2 cellular contexts compared by ENCODE assay signal in the genomic region with DNA sequence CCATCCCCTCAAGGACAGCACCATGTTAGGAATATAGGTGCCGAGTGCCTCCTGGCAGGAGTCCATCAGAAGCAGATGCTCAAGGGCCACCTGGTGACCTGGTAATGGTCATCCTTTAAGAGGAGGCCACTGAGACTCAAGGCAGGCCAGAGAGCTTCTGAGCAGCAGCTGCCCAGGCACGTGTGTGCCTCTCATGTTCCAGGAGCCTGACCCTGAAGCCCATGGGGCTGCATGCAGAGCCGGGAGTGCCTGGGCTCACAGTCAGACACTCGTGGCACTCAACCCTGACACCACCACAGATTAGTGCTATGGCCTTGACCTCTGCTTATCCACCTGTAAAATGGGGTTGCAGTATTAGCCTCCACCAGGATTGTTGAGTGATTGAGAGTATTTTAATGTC.
TF ChIP-seq lines count a peak whose summit lies in the region.

No MANE protein-coding gene starts in this region.

TF ChIP-seq in SK-N-SH, 30 proteins besides CTCF, POLR2A, EP300 and RAD21:
- TF ChIP-seq TCF12 (IDR thresholded peaks at IDR 0.05): no peak
- TF ChIP-seq RXRA (IDR thresholded peaks at IDR 0.05; ENCODE audit: borderline replicate concordance, low read depth): no peak
- no peak for TF ChIP-seq JUND (IDR thresholded peaks at IDR 0.05)
- TF ChIP-seq RFX5 (IDR thresholded peaks at IDR 0.05; ENCODE audit: low read length): no peak
- no peak for TF ChIP-seq NFIC (IDR thresholded peaks at IDR 0.05; ENCODE audit: borderline replicate concordance)
- TF ChIP-seq, protein P1, sequence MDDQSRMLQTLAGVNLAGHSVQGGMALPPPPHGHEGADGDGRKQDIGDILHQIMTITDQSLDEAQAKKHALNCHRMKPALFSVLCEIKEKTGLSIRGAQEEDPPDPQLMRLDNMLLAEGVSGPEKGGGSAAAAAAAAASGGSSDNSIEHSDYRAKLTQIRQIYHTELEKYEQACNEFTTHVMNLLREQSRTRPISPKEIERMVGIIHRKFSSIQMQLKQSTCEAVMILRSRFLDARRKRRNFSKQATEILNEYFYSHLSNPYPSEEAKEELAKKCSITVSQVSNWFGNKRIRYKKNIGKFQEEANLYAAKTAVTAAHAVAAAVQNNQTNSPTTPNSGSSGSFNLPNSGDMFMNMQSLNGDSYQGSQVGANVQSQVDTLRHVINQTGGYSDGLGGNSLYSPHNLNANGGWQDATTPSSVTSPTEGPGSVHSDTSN (IDR thresholded peaks at IDR 0.05): no peak
- no peak for TF ChIP-seq FOSL2 (IDR thresholded peaks at IDR 0.05; ENCODE audit: borderline replicate concordance, low read depth)
- no peak for TF ChIP-seq TEAD4 (IDR thresholded peaks at IDR 0.05; ENCODE audit: borderline replicate concordance, insufficient read depth)
- no peak for TF ChIP-seq TAF1 (IDR thresholded peaks at IDR 0.05; ENCODE audit: borderline replicate concordance, low read depth, low read length)
- TF ChIP-seq, protein P2, sequence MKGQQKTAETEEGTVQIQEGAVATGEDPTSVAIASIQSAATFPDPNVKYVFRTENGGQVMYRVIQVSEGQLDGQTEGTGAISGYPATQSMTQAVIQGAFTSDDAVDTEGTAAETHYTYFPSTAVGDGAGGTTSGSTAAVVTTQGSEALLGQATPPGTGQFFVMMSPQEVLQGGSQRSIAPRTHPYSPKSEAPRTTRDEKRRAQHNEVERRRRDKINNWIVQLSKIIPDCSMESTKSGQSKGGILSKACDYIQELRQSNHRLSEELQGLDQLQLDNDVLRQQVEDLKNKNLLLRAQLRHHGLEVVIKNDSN (IDR thresholded peaks at IDR 0.05; ENCODE audit: borderline replicate concordance, low read depth): no peak
- TF ChIP-seq, protein P3, sequence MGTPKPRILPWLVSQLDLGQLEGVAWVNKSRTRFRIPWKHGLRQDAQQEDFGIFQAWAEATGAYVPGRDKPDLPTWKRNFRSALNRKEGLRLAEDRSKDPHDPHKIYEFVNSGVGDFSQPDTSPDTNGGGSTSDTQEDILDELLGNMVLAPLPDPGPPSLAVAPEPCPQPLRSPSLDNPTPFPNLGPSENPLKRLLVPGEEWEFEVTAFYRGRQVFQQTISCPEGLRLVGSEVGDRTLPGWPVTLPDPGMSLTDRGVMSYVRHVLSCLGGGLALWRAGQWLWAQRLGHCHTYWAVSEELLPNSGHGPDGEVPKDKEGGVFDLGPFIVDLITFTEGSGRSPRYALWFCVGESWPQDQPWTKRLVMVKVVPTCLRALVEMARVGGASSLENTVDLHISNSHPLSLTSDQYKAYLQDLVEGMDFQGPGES (IDR thresholded peaks at IDR 0.05; ENCODE audit: low read depth, low read length): no peak

TF ChIP-seq in SK-N-SH treated with all-trans-retinoic acid at 6 μM for 48 hours, 23 proteins besides CTCF, POLR2A, EP300 and RAD21:
- TF ChIP-seq TCF4 (CRISPR knock-in tag; IDR thresholded peaks at IDR 0.05; ENCODE audit: borderline replicate concordance) (no peak), ISL1 (CRISPR knock-in tag; IDR thresholded peaks at IDR 0.05) (no peak), GLIS3 (CRISPR knock-in tag; IDR thresholded peaks at IDR 0.05) (no peak), PPARA (CRISPR knock-in tag; IDR thresholded peaks at IDR 0.05; ENCODE audit: borderline replicate concordance) (no peak), RARB (CRISPR knock-in tag; IDR thresholded peaks at IDR 0.05) (no peak), ZC3H10 (CRISPR knock-in tag; IDR thresholded peaks at IDR 0.05) (no peak), ZFP30 (CRISPR knock-in tag; IDR thresholded peaks at IDR 0.05) (no peak), ZNF8 (CRISPR knock-in tag; IDR thresholded peaks at IDR 0.05) (no peak), CSDC2 (CRISPR knock-in tag; IDR thresholded peaks at IDR 0.05) (no peak), BACH2 (CRISPR knock-in tag; IDR thresholded peaks at IDR 0.05; ENCODE audit: borderline replicate concordance) (no peak), ZFP3 (CRISPR knock-in tag; IDR thresholded peaks at IDR 0.05) (no peak), SNAI2 (CRISPR knock-in tag; IDR thresholded peaks at IDR 0.05) (no peak)
- TF ChIP-seq, protein P4, sequence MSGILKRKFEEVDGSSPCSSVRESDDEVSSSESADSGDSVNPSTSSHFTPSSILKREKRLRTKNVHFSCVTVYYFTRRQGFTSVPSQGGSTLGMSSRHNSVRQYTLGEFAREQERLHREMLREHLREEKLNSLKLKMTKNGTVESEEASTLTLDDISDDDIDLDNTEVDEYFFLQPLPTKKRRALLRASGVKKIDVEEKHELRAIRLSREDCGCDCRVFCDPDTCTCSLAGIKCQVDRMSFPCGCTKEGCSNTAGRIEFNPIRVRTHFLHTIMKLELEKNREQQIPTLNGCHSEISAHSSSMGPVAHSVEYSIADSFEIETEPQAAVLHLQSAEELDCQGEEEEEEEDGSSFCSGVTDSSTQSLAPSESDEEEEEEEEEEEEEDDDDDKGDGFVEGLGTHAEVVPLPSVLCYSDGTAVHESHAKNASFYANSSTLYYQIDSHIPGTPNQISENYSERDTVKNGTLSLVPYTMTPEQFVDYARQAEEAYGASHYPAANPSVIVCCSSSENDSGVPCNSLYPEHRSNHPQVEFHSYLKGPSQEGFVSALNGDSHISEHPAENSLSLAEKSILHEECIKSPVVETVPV (CRISPR knock-in tag; IDR thresholded peaks at IDR 0.05): no peak
- TF ChIP-seq, protein P5, sequence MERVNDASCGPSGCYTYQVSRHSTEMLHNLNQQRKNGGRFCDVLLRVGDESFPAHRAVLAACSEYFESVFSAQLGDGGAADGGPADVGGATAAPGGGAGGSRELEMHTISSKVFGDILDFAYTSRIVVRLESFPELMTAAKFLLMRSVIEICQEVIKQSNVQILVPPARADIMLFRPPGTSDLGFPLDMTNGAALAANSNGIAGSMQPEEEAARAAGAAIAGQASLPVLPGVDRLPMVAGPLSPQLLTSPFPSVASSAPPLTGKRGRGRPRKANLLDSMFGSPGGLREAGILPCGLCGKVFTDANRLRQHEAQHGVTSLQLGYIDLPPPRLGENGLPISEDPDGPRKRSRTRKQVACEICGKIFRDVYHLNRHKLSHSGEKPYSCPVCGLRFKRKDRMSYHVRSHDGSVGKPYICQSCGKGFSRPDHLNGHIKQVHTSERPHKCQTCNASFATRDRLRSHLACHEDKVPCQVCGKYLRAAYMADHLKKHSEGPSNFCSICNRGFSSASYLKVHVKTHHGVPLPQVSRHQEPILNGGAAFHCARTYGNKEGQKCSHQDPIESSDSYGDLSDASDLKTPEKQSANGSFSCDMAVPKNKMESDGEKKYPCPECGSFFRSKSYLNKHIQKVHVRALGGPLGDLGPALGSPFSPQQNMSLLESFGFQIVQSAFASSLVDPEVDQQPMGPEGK (CRISPR knock-in tag; IDR thresholded peaks at IDR 0.05; ENCODE audit: borderline replicate concordance): no peak
- TF ChIP-seq, protein P6, sequence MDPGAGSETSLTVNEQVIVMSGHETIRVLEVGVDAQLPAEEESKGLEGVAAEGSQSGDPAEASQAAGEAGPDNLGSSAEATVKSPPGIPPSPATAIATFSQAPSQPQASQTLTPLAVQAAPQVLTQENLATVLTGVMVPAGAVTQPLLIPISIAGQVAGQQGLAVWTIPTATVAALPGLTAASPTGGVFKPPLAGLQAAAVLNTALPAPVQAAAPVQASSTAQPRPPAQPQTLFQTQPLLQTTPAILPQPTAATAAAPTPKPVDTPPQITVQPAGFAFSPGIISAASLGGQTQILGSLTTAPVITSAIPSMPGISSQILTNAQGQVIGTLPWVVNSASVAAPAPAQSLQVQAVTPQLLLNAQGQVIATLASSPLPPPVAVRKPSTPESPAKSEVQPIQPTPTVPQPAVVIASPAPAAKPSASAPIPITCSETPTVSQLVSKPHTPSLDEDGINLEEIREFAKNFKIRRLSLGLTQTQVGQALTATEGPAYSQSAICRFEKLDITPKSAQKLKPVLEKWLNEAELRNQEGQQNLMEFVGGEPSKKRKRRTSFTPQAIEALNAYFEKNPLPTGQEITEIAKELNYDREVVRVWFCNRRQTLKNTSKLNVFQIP (CRISPR knock-in tag; IDR thresholded peaks at IDR 0.05; ENCODE audit: borderline replicate concordance, low read depth): no peak
- TF ChIP-seq, protein P7, sequence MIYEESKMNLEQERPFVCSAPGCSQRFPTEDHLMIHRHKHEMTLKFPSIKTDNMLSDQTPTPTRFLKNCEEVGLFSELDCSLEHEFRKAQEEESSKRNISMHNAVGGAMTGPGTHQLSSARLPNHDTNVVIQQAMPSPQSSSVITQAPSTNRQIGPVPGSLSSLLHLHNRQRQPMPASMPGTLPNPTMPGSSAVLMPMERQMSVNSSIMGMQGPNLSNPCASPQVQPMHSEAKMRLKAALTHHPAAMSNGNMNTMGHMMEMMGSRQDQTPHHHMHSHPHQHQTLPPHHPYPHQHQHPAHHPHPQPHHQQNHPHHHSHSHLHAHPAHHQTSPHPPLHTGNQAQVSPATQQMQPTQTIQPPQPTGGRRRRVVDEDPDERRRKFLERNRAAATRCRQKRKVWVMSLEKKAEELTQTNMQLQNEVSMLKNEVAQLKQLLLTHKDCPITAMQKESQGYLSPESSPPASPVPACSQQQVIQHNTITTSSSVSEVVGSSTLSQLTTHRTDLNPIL (CRISPR knock-in tag; IDR thresholded peaks at IDR 0.05; ENCODE audit: low read depth): no peak
TF ChIP-seq in SK-N-SH treated with all-trans-retinoic acid at 6 μM for 48 hours: peak in this region for 0.
